In the genomic region with DNA sequence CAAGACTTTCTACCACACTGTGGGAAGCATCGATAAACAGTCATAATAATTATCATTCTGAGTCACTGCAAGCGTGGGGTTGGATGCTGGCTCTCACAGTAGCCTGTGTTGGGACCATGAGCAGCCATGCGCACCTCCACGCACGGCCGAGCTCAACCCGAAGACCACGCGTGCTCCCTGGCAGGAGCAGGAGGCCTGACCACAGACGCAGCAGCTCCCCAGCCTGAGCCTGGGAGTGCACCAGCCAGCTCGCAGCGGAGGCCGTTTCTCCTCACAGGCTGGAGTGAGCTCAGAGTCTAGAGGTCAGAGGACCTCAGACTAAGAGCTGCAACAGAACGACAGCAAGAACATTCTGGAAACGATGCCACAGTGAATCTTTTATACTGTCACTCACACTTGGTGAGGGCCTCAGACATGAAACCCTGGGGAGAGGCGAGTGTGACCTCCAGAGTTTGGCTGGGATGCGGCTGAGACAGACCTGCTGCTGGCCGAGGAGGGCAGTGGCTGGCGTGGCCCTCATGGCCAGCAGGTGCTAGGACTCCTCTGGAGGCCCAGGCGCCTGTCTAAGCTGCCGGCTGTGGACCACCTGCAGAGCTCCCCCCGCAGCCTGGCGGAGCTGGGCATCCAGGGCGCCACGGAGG, we compare ENCODE assay signal across 9 cellular contexts. TPM values are rescaled to one million over a fixed set of nuclear protein-coding genes. Genes with fewer than 3 reads are reported as not detected.
DNase-seq lines count a peak whose midpoint lies in the region; ATAC-seq and TF ChIP-seq lines count a peak whose summit lies in the region.
"Had no signal": no experiment of that assay in that cellular context is flagged by ENCODE, and none has a peak within 500 bp of the region (broad histone marks: within the 10 kb centered on the region; RNA-seq: fewer than 3 reads in every experiment).

No MANE protein-coding gene starts in this region.

- CTCF ChIA-PET in GM10248 (lab: Yijun Ruan, JAX), result interaction anchor here (0.9 to 2.6 kb wide), 3 partner anchors 8 to 240 kb away, joined by 3 to 9 read pairs (median 5); no protein-coding TSS in a partner anchor

- H3K36me3 Mint-ChIP-seq in activated T-cell treated with anti-CD3 and anti-CD28 coated beads, Interleukin-2, amount 50 U/mL, for 72 hours (ENCODE audit: insufficient read depth in 2 of 2), result peaks cover 0 to 6% of the 10 kb centered on the region in 2 donors
- peaks cover 4% of the 10 kb centered on the region for H3K36me3 Mint-ChIP-seq in nephron progenitor cell (ENCODE audit: low read depth)

- peaks cover 31% of the 10 kb centered on the region for H3K4me1 Mint-ChIP-seq in activated T-cell treated with anti-CD3 and anti-CD28 coated beads, Interleukin-2, amount 50 U/mL, for 72 hours (ENCODE audit: low read depth)
- peaks cover 43% of the 10 kb centered on the region for H3K4me1 Mint-ChIP-seq in nephron progenitor cell

- POLR2A ChIA-PET in GM10248 (lab: Yijun Ruan, JAX), result no interaction called here

- no peak for TF ChIP-seq CTCF in GM10248 (IDR thresholded peaks at IDR 0.05; ENCODE audit: control extremely low read depth, extremely low read depth, low read depth, missing control alignments)
- no peak for TF ChIP-seq CTCF in nephron progenitor cell (IDR thresholded peaks at IDR 0.05)

- H3K9me3 Mint-ChIP-seq in activated T-cell treated with anti-CD3 and anti-CD28 coated beads, Interleukin-2, amount 50 U/mL, for 72 hours, result no peaks in the 10 kb centered on the region
- H3K9me3 Mint-ChIP-seq in nephron progenitor cell, result no peaks in the 10 kb centered on the region

- ATAC-seq in GM19351 (IDR thresholded peaks at IDR 0.05; ENCODE audit: unreplicated experiment), result peak; percentile 57
- peak; percentile 18 to 71 for ATAC-seq in activated T-cell treated with anti-CD3 and anti-CD28 coated beads, Interleukin-2, amount 50 U/mL, for 72 hours (replicated peaks in 1 of 2)
- ATAC-seq in HG02588 (IDR thresholded peaks at IDR 0.05; ENCODE audit: unreplicated experiment), result no peak

- H3K27ac Mint-ChIP-seq in activated T-cell treated with anti-CD3 and anti-CD28 coated beads, Interleukin-2, amount 50 U/mL, for 72 hours, result peak overlapping the region; percentile 54
- peak overlapping the region; percentile 88 for H3K27ac Mint-ChIP-seq in nephron progenitor cell

- H3K4me3 Mint-ChIP-seq in activated T-cell treated with anti-CD3 and anti-CD28 coated beads, Interleukin-2, amount 50 U/mL, for 72 hours, result no peak overlapping the region
- H3K4me3 Mint-ChIP-seq in nephron progenitor cell, result no peak overlapping the region

- DNase-seq in GM10248 (ENCODE audit: extremely low spot score), result peak; percentile 59
- DNase-seq in activated T-cell treated with anti-CD3 and anti-CD28 coated beads, Interleukin-2, amount 50 U/mL, for 72 hours, result no peak
- peak; percentile 36 for DNase-seq in nephron progenitor cell
- no peak for DNase-seq in mucosa of gallbladder (ENCODE audit: low spot score)
- no peak for DNase-seq in GM03348 (ENCODE audit: low spot score)
- DNase-seq: activated CD4-positive, CD25-positive, alpha-beta regulatory T cell treated with anti-CD3 and anti-CD28 coated beads, Interleukin-2, amount 50 U/mL, for 72 hours; left ventricle myocardium inferior had no signal

- no peaks in the 10 kb centered on the region for H3K27me3 Mint-ChIP-seq in activated T-cell treated with anti-CD3 and anti-CD28 coated beads, Interleukin-2, amount 50 U/mL, for 72 hours (ENCODE audit: low read depth)
- peaks cover 4% of the 10 kb centered on the region for H3K27me3 Mint-ChIP-seq in nephron progenitor cell (ENCODE audit: low read depth, poor library complexity)

RNA-seq across cellular contexts. Expression of a gene that starts 6.0 kb away (rescaled TPM):
- total RNA-seq in activated T-cell treated with anti-CD3 and anti-CD28 coated beads, Interleukin-2, amount 50 U/mL, for 72 hours, result 10 to 100 TPM; 37.4 to 48.8 TPM
- total RNA-seq in mucosa of gallbladder, result 38.1 TPM

RNA-seq across cellular contexts. Expression of a gene that starts 6.3 kb away (rescaled TPM):
- 10 to 100 TPM; 39.1 to 55.0 TPM for total RNA-seq in activated T-cell treated with anti-CD3 and anti-CD28 coated beads, Interleukin-2, amount 50 U/mL, for 72 hours
- total RNA-seq in mucosa of gallbladder, result 57.9 TPM

RNA-seq across cellular contexts. Expression of a gene that starts 22.4 kb away (rescaled TPM):
- 10 to 100 TPM in 1 of 2 donors, 1 to 10 TPM in 1; 8.1 to 11.4 TPM for total RNA-seq in activated T-cell treated with anti-CD3 and anti-CD28 coated beads, Interleukin-2, amount 50 U/mL, for 72 hours
- total RNA-seq in mucosa of gallbladder, result 12.7 TPM

RNA-seq across cellular contexts. Expression of a gene that starts 50.0 kb away (rescaled TPM):
- total RNA-seq in activated T-cell treated with anti-CD3 and anti-CD28 coated beads, Interleukin-2, amount 50 U/mL, for 72 hours, result 10 to 100 TPM; 49.8 to 63.6 TPM
- 135 TPM for total RNA-seq in mucosa of gallbladder

Comparison
In these comparisons a context has a peak if more than half of its experiments do, and no peak if none do; other contexts are left out.
1. DNase-seq: peak in GM10248 (single experiment) and nephron progenitor cell (single experiment); none in activated T-cell treated with anti-CD3 and anti-CD28 coated beads, Interleukin-2, amount 50 U/mL, for 72 hours (0 of 2), mucosa of gallbladder (single experiment) and GM03348 (single experiment).